1 cellular context compared by ENCODE assay signal in the genomic region with DNA sequence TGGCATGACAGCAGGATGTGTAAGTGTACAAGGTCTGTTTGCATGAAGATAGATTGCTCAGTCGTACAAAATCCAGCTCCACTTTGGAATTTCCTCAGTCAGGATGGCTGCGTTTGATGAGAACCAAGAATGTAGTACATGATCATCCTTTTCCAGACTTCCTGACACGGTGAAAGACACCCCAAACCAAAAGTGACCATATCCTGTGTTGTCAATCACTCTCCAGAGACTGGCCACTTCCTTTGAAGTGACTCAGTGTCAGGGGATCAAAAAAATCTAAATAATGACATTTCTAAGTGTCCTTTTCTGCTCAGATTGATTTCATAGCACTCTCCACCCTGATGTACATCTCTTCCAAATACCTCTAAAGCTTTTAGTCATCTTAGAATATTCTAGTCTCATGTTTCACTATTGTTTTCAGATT.
TF ChIP-seq lines count a peak whose summit lies in the region.

No MANE protein-coding gene starts in this region.

TF ChIP-seq in IMR-90, 13 proteins besides CTCF, POLR2A, EP300 and RAD21:
- no peak for TF ChIP-seq RCOR1 (IDR thresholded peaks at IDR 0.05; ENCODE audit: insufficient replicate concordance, low read length)
- TF ChIP-seq MAFK (IDR thresholded peaks at IDR 0.05; ENCODE audit: low read depth, low read length) = no peak
